17 cellular contexts compared by ENCODE assay signal in genomic region chr18:44342167-44342566, GRCh38.
"Had no signal": no experiment of that assay in that cellular context is flagged by ENCODE, and none has a peak within 500 bp of the region (broad histone marks: within the 10 kb centered on the region; RNA-seq: fewer than 3 reads in every experiment).

No MANE protein-coding gene starts in this region.

- ATAC-seq: activated CD8-positive, alpha-beta T cell treated with anti-CD3 and anti-CD28 coated beads for 36 hours; activated T-cell treated with anti-CD3 and anti-CD28 coated beads, Interleukin-2, amount 50 U/mL, for 4 hours; gastroesophageal sphincter; pancreas; stimulated activated naive CD8-positive, alpha-beta T cell treated with anti-CD3 and anti-CD28 coated beads, Interleukin-15, amount 100 ng/mL, for 72 hours had no signal

- H3K27ac ChIP-seq: adrenal gland, gastroesophageal sphincter, pancreas, sigmoid colon, spleen, thoracic aorta had no signal

- H3K4me1 ChIP-seq: adrenal gland, gastroesophageal sphincter, pancreas, sigmoid colon, spleen had no signal

- DNase-seq: activated B cell treated with CpG ODN at 0.5 μM for 24 hours; activated CD4-positive, alpha-beta T cell treated with anti-CD3 and anti-CD28 coated beads for 48 hours; activated CD8-positive, alpha-beta T cell treated with anti-CD3 and anti-CD28 coated beads for 36 hours; activated effector memory CD4-positive, alpha-beta T cell treated with Interleukin-2 at 50 U/mL for 16 hours; activated naive CD4-positive, alpha-beta T cell treated with anti-CD3 and anti-CD28 coated beads, Interleukin-2, amount 50 U/mL, for 16 hours; activated T-cell treated with anti-CD3 and anti-CD28 coated beads, Interleukin-2, amount 50 U/mL, for 4 hours; adrenal gland; cortex of kidney; effector CD4-positive, alpha-beta T cell; left colon; naive B cell; pancreas; sigmoid colon; spleen; stimulated activated naive CD8-positive, alpha-beta T cell treated with anti-CD3 and anti-CD28 coated beads, Interleukin-15, amount 100 ng/mL, for 72 hours had no signal

- H3K27me3 ChIP-seq: adrenal gland, gastroesophageal sphincter, pancreas, sigmoid colon, spleen had no signal

- H3K36me3 ChIP-seq: gastroesophageal sphincter, pancreas, sigmoid colon, spleen, thoracic aorta had no signal

- H3K9me3 ChIP-seq: pancreas had no signal

- H3K4me3 ChIP-seq: adrenal gland, gastroesophageal sphincter, pancreas, sigmoid colon, spleen, thoracic aorta had no signal
